ENCODE assay signal across 21 cellular contexts in the genomic region with DNA sequence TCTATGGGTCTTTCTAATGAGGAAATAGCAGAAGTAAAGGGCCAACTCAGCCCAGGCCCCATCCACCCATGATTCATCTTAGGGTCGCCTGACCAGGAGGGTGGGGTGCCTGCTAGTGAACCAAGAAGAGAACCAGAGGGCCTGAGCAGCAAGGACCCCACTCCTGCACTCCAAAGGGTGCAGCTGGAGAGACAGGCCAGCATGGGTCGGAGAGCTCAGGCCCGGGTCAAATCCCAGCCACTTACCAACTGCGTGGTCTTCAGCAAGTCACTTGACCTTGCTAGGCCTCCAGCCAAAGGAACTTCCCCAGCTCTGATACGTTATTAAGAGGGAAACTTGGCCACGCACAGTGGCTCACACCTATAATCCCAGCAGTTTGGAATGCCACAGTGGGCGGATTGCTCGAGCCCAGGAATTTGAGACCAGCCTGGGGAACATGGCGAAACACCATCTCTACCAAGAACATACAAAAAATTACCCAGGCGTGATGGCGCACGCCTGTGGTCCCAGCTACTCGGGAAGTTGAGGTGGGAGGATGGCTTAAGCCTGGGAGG. TPM values are rescaled to one million over a fixed set of nuclear protein-coding genes. Genes with fewer than 3 reads are reported as not detected.
A peak's percentile ranks its signal among the peaks of the same experiment; 100 is the strongest.
DNase-seq lines count a peak whose midpoint lies in the region; ATAC-seq and TF ChIP-seq lines count a peak whose summit lies in the region.
"Had no signal": no experiment of that assay in that cellular context is flagged by ENCODE, and none has a peak within 500 bp of the region (broad histone marks: within the 10 kb centered on the region; RNA-seq: fewer than 3 reads in every experiment).

No MANE protein-coding gene starts in this region.

- H3K27ac Mint-ChIP-seq in nephron (no peak overlapping the region), T-helper 17 cell (no peak overlapping the region), Calu3 (ENCODE audit: unreplicated experiment) (no peak overlapping the region)

- no peak for TF ChIP-seq CTCF in cardiac muscle cell (IDR thresholded peaks at IDR 0.05; ENCODE audit: low read depth, low read length)
- TF ChIP-seq CTCF in mammary epithelial cell (conservative IDR thresholded peaks at IDR 0.05 in 1 of 2, IDR thresholded peaks at IDR 0.05 in 1 of 2; ENCODE audit: extremely low read depth in 1 of 2, insufficient read depth in 1 of 2, low read depth in 1 of 2, low read length in 2 of 2), result no peak
- TF ChIP-seq CTCF in nephron (IDR thresholded peaks at IDR 0.05; ENCODE audit: unreplicated experiment in 3 of 3), result no peak
- TF ChIP-seq CTCF in Calu3 (IDR thresholded peaks at IDR 0.05; ENCODE audit: unreplicated experiment), result no peak

- H3K9me3 ChIP-seq in cardiac muscle cell (ENCODE audit: low read depth) (no peaks in the 10 kb centered on the region), mammary epithelial cell (replicated peaks; ENCODE audit: insufficient read depth, low read length) (no peaks in the 10 kb centered on the region), T-helper 17 cell (ENCODE audit: control insufficient read depth, low read length, poor library complexity, severe bottlenecking) (no peaks in the 10 kb centered on the region)
- H3K9me3 ChIP-seq: A549; BLaER1 treated with 17β-estradiol and CSF1 and Interleukin-3, amounts not matched to agents 10 nM and 100 nM; heart left ventricle; Peyer's patch had no signal

- H3K9me3 Mint-ChIP-seq in nephron (no peaks in the 10 kb centered on the region), Calu3 (ENCODE audit: low read depth, unreplicated experiment) (no peaks in the 10 kb centered on the region)

- BruUV-seq in mammary epithelial cell (replicated peaks; lab: Mats Ljungman, UMichigan) (no TSS peak), Calu3 (replicated peaks; lab: Mats Ljungman, UMichigan) (no TSS peak)

- H3K4me2 ChIP-seq in mammary epithelial cell (ENCODE audit: insufficient read depth, low read depth, low read length), result no peak overlapping the region
- H3K4me2 ChIP-seq: A549 had no signal

- dilution Hi-C loops in mammary epithelial cell (cut with HindIII; ENCODE audit: low sequenced_read_pairs), result no loop called here

- H3K36me3 ChIP-seq in cardiac muscle cell (peaks cover 35% of the 10 kb centered on the region), mammary epithelial cell (ENCODE audit: insufficient read depth, low read length) (peaks cover 6% of the 10 kb centered on the region)

- H4K20me1 ChIP-seq in mammary epithelial cell (ENCODE audit: insufficient read depth, low read length), result no peaks in the 10 kb centered on the region

- in situ Hi-C loops in mammary epithelial cell (cut with MboI; ENCODE audit: low sequenced_read_pairs in 2 of 2), result no loop called here

- ATAC-seq in left cardiac atrium (no peak), T-helper 17 cell (no peak), HG03439 (IDR thresholded peaks at IDR 0.05; ENCODE audit: unreplicated experiment) (no peak)
- ATAC-seq: A549, heart left ventricle had no signal

- H3K4me3 ChIP-seq in cardiac muscle cell (no peak overlapping the region), mammary epithelial cell (replicated peaks in 1 of 3; ENCODE audit: insufficient read depth in 1 of 3, low read depth in 2 of 3, low read length in 3 of 3) (no peak overlapping the region)
- H3K4me3 ChIP-seq: A549; BLaER1 treated with 17β-estradiol and CSF1 and Interleukin-3, amounts not matched to agents 10 nM and 100 nM; heart left ventricle; Peyer's patch; SK-N-MC had no signal

- H3K4me1 Mint-ChIP-seq in nephron, result peaks cover 4% of the 10 kb centered on the region
- peaks cover 19% of the 10 kb centered on the region for H3K4me1 Mint-ChIP-seq in T-helper 17 cell
- no peaks in the 10 kb centered on the region for H3K4me1 Mint-ChIP-seq in Calu3 (ENCODE audit: low read depth, unreplicated experiment)

- peaks cover 5% of the 10 kb centered on the region for H3K79me2 ChIP-seq in mammary epithelial cell (ENCODE audit: insufficient read depth, low read length)

- H3K27me3 Mint-ChIP-seq in nephron (ENCODE audit: low read depth) (no peaks in the 10 kb centered on the region), T-helper 17 cell (no peaks in the 10 kb centered on the region), Calu3 (ENCODE audit: unreplicated experiment) (no peaks in the 10 kb centered on the region)

- CTCF ChIA-PET in mammary epithelial cell (lab: Charles Lee; ENCODE audit: low non-redundant PET) (no interaction called here), Calu3 (lab: Charles Lee) (interaction anchor here (1.2 kb wide), 1 partner anchor 39 kb away, joined by 3 read pairs; no protein-coding TSS in a partner anchor)

- H2AFZ ChIP-seq in mammary epithelial cell (ENCODE audit: low read depth, low read length), result no peak overlapping the region

- H3K4me3 Mint-ChIP-seq in nephron (peak overlapping the region in 2 of 3 experiments; percentile 43 to 48), T-helper 17 cell (no peak overlapping the region), Calu3 (ENCODE audit: low read depth, unreplicated experiment) (no peak overlapping the region)

- 17% methylated on average over 13 of the region's 13 CpGs for WGBS in mammary epithelial cell (ENCODE audit: low coverage, missing lambda C conversion rate)

- peaks cover 47% of the 10 kb centered on the region for H3K36me3 Mint-ChIP-seq in nephron (ENCODE audit: low read depth)
- H3K36me3 Mint-ChIP-seq in T-helper 17 cell (ENCODE audit: low read depth), result peaks cover 4% of the 10 kb centered on the region
- H3K36me3 Mint-ChIP-seq in Calu3 (ENCODE audit: insufficient read depth, unreplicated experiment), result peaks cover 68% of the 10 kb centered on the region

- no peaks in the 10 kb centered on the region for H3K4me1 ChIP-seq in cardiac muscle cell (ENCODE audit: low read depth)
- H3K4me1 ChIP-seq in mammary epithelial cell (ENCODE audit: insufficient read depth, low read length), result peaks cover 17% of the 10 kb centered on the region
- H3K4me1 ChIP-seq: Peyer's patch had no signal

- no peaks in the 10 kb centered on the region for H3K27me3 ChIP-seq in cardiac muscle cell
- H3K27me3 ChIP-seq in mammary epithelial cell (ENCODE audit: insufficient read depth, low read length), result no peaks in the 10 kb centered on the region
- H3K27me3 ChIP-seq: BLaER1 treated with 17β-estradiol and CSF1 and Interleukin-3, amounts not matched to agents 10 nM and 100 nM; heart left ventricle; Peyer's patch had no signal

- no peak overlapping the region for H3K9ac ChIP-seq in mammary epithelial cell (ENCODE audit: insufficient read depth, low read length)

- H3K27ac ChIP-seq in cardiac muscle cell (peak overlapping the region; percentile 54), mammary epithelial cell (ENCODE audit: insufficient read depth, low read depth, low read length) (peak overlapping the region; percentile 20)
- H3K27ac ChIP-seq: A549, Peyer's patch, SK-N-MC had no signal

- intact Hi-C loops in left cardiac atrium (cut with DNase I), result no loop called here
- intact Hi-C loops in mammary epithelial cell (cut with micrococcal nuclease), result no loop called here
- intact Hi-C loops in Calu3 (cut with micrococcal nuclease; ENCODE audit: unreplicated experiment), result no loop called here

- DNase-seq in cardiac muscle cell (ENCODE audit: low read depth in 1 of 2, low spot score in 1 of 2) (no peak), left cardiac atrium (no peak), mammary epithelial cell (no peak), T-helper 17 cell (no peak), NCI-H187 treated with DMSO at 0.1 percent for 48 hours (lab: John Stamatoyannopoulos, UW) (no peak), Calu3 (no peak)
- DNase-seq: activated naive CD4-positive, alpha-beta T cell treated with anti-CD3 and anti-CD28 coated beads, Interleukin-2, amount 50 U/mL, for 16 hours; activated T-cell treated with anti-CD3 and anti-CD28 coated beads, Interleukin-2, amount 50 U/mL, for 48 hours; NCI-H1092 treated with DMSO at 0.1 percent for 48 hours; NCI-H524; occipital lobe; Peyer's patch; retina had no signal

RNA-seq across cellular contexts. Expression of gene BBLN, which starts 4.3 kb away (rescaled TPM):
- total RNA-seq in cardiac muscle cell (595 and 729 TPM in 2 replicates), left cardiac atrium (10 to 100 TPM; 45.3 to 46.2 TPM), mammary epithelial cell (10 to 100 TPM; 56.9 to 63.3 TPM), T-helper 17 cell (10 to 100 TPM; 71.0 to 87.9 TPM), Calu3 (2022) (77.6 and 82.3 TPM in 2 replicates)
- polyA plus RNA-seq in cardiac muscle cell (243 and 262 TPM in 2 replicates), mammary epithelial cell (58.9 TPM)
- 11.0 TPM for polyA minus RNA-seq in mammary epithelial cell

RNA-seq across cellular contexts. Expression of gene LCN2, which starts 15.2 kb away (rescaled TPM):
- total RNA-seq in cardiac muscle cell (not detected in 2 replicates), left cardiac atrium (under 1 TPM in 1 of 2 donors, not detected in 1; 0.38 TPM), mammary epithelial cell (10 to 100 TPM in 1 of 2 donors, 1 to 10 TPM in 1; 6.5 to 20.0 TPM), T-helper 17 cell (1 to 10 TPM in 1 of 2 donors, not detected in 1; 9.3 TPM), Calu3 (2022) (2,733 and 4,208 TPM in 2 replicates)
- polyA plus RNA-seq in cardiac muscle cell (1.2 TPM in 1 of 2 replicates, not detected in the other), mammary epithelial cell (2.1 TPM)
- 9.1 TPM for polyA minus RNA-seq in mammary epithelial cell
- total RNA-seq: fibroblast of lung; occipital lobe; T-helper 2 cell treated with Interferon-gamma antibody and Interleukin-4, amounts not matched to agents 100 ng/mL and 5 ng/mL, for 36 hours had no signal
- polyA plus RNA-seq: fibroblast of lung had no signal

RNA-seq across cellular contexts. Expression of gene CIZ1, which starts 27.0 kb away (rescaled TPM):
- 63.1 and 105 TPM in 2 replicates for total RNA-seq in cardiac muscle cell
- polyA plus RNA-seq in cardiac muscle cell, result 95.0 and 119 TPM in 2 replicates
- 10 to 100 TPM; 67.1 to 68.5 TPM for total RNA-seq in left cardiac atrium
- 100 to 1,000 TPM in 1 of 2 donors, 10 to 100 TPM in 1; 36.0 to 109 TPM for total RNA-seq in mammary epithelial cell
- 25.5 TPM for polyA plus RNA-seq in mammary epithelial cell
- polyA minus RNA-seq in mammary epithelial cell, result 130 TPM
- 100 to 1,000 TPM; 128 to 134 TPM for total RNA-seq in T-helper 17 cell
- 85.8 and 93.7 TPM in 2 replicates for total RNA-seq in Calu3 (2022)

RNA-seq across cellular contexts. Expression of gene PTGES2, which starts 36.9 kb away (rescaled TPM):
- total RNA-seq in cardiac muscle cell, result 132 and 141 TPM in 2 replicates
- polyA plus RNA-seq in cardiac muscle cell, result 206 and 240 TPM in 2 replicates
- 100 to 1,000 TPM; 111 to 155 TPM for total RNA-seq in left cardiac atrium
- 10 to 100 TPM; 39.7 to 70.1 TPM for total RNA-seq in mammary epithelial cell
- 78.2 TPM for polyA plus RNA-seq in mammary epithelial cell
- 30.4 TPM for polyA minus RNA-seq in mammary epithelial cell
- total RNA-seq in T-helper 17 cell, result 10 to 100 TPM; 46.4 to 58.2 TPM
- total RNA-seq in Calu3 (2022), result 121 and 137 TPM in 2 replicates

RNA-seq across cellular contexts. Expression of gene DNM1, which starts 38.8 kb away (rescaled TPM):
- 17.6 and 42.3 TPM in 2 replicates for total RNA-seq in cardiac muscle cell
- 24.3 and 47.2 TPM in 2 replicates for polyA plus RNA-seq in cardiac muscle cell
- 10 to 100 TPM; 11.3 to 14.0 TPM for total RNA-seq in left cardiac atrium
- total RNA-seq in mammary epithelial cell, result 1 to 10 TPM in 1 of 2 donors, under 1 TPM in 1; 0.67 to 3.2 TPM
- 0.50 TPM for polyA plus RNA-seq in mammary epithelial cell
- not detected for polyA minus RNA-seq in mammary epithelial cell
- total RNA-seq in T-helper 17 cell, result 1 to 10 TPM; 1.3 to 2.2 TPM
- total RNA-seq in Calu3 (2022), result 30.8 and 40.0 TPM in 2 replicates

Comparison
In these comparisons a context has a peak if more than half of its experiments do, and no peak if none do; other contexts are left out.
1. H3K4me3 Mint-ChIP-seq: peak in nephron (2 of 3); none in T-helper 17 cell (single experiment) and Calu3 (single experiment).
2. RNA of gene LCN2, which starts 15.2 kb away (total RNA-seq): 2,733 to 4,208 TPM in Calu3; 6.5 to 20.0 TPM in mammary epithelial cell, 9.3 TPM in T-helper 17 cell, 0.38 TPM in left cardiac atrium and not detected in cardiac muscle cell; every median in the first group is over 100 times any median in the second.